Comparison of ENCODE assay signal across 8 cellular contexts in genomic region chr4:74365761-74366160, GRCh38. TPM values are rescaled to one million over a fixed set of nuclear protein-coding genes. Genes with fewer than 3 reads are reported as not detected.
A peak's percentile ranks its signal among the peaks of the same experiment; 100 is the strongest.
DNase-seq lines count a peak whose midpoint lies in the region; ATAC-seq, FAIRE-seq and TF ChIP-seq lines count a peak whose summit lies in the region.

No MANE protein-coding gene starts in this region.

- no peak for ATAC-seq in GM21515 (IDR thresholded peaks at IDR 0.05; ENCODE audit: unreplicated experiment)
- ATAC-seq in GM18511 (IDR thresholded peaks at IDR 0.05; ENCODE audit: unreplicated experiment) = no peak

- TF ChIP-seq POLR2A in H54 (IDR thresholded peaks at IDR 0.05; ENCODE audit: low read depth, low read length) = no peak

- DNase-seq in GM19239 (ENCODE audit: insufficient read length, low spot score) (no peak), RPMI7951 (ENCODE audit: low read depth) (peak; percentile 49), glomerular visceral epithelial cell (ENCODE audit: extremely low spot score) (peak; percentile 1), renal cortical epithelial cell (ENCODE audit: low read depth) (peak; percentile 33), H54 (ENCODE audit: insufficient read length, low spot score) (no peak)
- no peak for DNase-seq in stimulated activated CD4-positive, alpha-beta T cell treated with anti-CD3 and anti-CD28 coated beads, Interleukin-2, amount 100 ng/mL, for 48 hours

- FAIRE-seq in GM19239 (lab: Jason Lieb, UNC) (peak; percentile 42), H54 (lab: Jason Lieb, UNC) (no peak)

RNA-seq across cellular contexts. Expression of gene EREG, which starts 0.8 kb away (rescaled TPM):
- total RNA-seq in RPMI7951 (2014; rRNA removed; shearing (Covaris generic)) = 46.3 TPM in 2 replicates
- total RNA-seq in renal cortical epithelial cell = 2.0 and 35.9 TPM in 2 replicates

RNA-seq across cellular contexts. Expression of gene EPGN, which starts 57.5 kb away (rescaled TPM):
- total RNA-seq in RPMI7951 (2014; rRNA removed; shearing (Covaris generic)) = 0.59 and 0.72 TPM in 2 replicates
- total RNA-seq in renal cortical epithelial cell = 5.3 and 22.7 TPM in 2 replicates

Comparison
In these comparisons a context has a peak if more than half of its experiments do, and no peak if none do; other contexts are left out.
1. DNase-seq: peak in RPMI7951 (single experiment), glomerular visceral epithelial cell (single experiment) and renal cortical epithelial cell (single experiment); none in GM19239 (single experiment), H54 (single experiment) and stimulated activated CD4-positive, alpha-beta T cell treated with anti-CD3 and anti-CD28 coated beads, Interleukin-2, amount 100 ng/mL, for 48 hours (0 of 2).